ENCODE assay signal across 1 cellular context in the genomic region with DNA sequence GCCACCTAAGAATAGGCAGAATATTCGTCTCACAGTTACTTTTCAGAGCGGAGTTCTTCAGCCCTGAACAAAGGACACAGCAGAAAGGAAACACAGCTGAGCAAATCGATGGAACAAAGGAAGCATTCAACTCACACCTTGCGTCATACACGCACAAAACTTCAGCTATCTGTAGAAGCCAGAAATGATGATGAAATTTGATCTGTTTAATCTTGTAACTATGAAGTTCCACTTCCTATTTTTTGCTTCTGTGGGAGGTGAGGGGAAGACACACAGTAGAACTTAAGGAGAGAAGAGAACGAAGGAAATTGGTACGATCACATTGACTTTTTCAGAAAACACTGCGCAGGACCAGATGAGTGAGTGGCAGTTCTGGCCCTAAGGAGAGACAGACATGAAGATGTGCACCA.
A peak's percentile ranks its signal among the peaks of the same experiment; 100 is the strongest.
TF ChIP-seq lines count a peak whose summit lies in the region.

No MANE protein-coding gene starts in this region.

TF ChIP-seq in HEK293, 187 proteins besides CTCF, POLR2A, EP300 and RAD21 (continued from another document):
- TF ChIP-seq, protein P1, sequence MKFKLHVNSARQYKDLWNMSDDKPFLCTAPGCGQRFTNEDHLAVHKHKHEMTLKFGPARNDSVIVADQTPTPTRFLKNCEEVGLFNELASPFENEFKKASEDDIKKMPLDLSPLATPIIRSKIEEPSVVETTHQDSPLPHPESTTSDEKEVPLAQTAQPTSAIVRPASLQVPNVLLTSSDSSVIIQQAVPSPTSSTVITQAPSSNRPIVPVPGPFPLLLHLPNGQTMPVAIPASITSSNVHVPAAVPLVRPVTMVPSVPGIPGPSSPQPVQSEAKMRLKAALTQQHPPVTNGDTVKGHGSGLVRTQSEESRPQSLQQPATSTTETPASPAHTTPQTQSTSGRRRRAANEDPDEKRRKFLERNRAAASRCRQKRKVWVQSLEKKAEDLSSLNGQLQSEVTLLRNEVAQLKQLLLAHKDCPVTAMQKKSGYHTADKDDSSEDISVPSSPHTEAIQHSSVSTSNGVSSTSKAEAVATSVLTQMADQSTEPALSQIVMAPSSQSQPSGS (tag by site-specific recombination; IDR thresholded peaks at IDR 0.05; ENCODE audit: low read depth), result peak; percentile 41; the same call in 1 of the 2 replicates
- TF ChIP-seq ZNF561 (tag by site-specific recombination; IDR thresholded peaks at IDR 0.05; ENCODE audit: borderline replicate concordance), result no peak
